Comparison of ENCODE assay signal across 8 cellular contexts in genomic region chr15:74127255-74127953, GRCh38. TPM values are rescaled to one million over a fixed set of nuclear protein-coding genes. Genes with fewer than 3 reads are reported as not detected.
DNase-seq lines count a peak whose midpoint lies in the region; ATAC-seq and TF ChIP-seq lines count a peak whose summit lies in the region.

No MANE protein-coding gene starts in this region.

- POLR2A ChIA-PET in Caco-2 (lab: Charles Lee) = no interaction called here
- POLR2A ChIA-PET in activated CD4-positive, alpha-beta memory T cell treated with anti-CD3 and anti-CD28 coated beads, Interleukin-2, amount 10 ng/mL, durations not matched to agents 7 days and 5 days (lab: Charles Lee) = interaction anchor here (1.5 kb wide), 1 partner anchor 193 kb away, joined by 3 read pairs; no protein-coding TSS in a partner anchor

- H3K4me1 ChIP-seq in Caco-2 (no peaks in the 10 kb centered on the region), lower lobe of right lung (peaks cover 31% of the 10 kb centered on the region)

- H3K27ac ChIP-seq in dorsolateral prefrontal cortex (peak overlapping the region in 6 of 59 donors; percentile 8 to 72 (median 62)), lower lobe of right lung (no peak overlapping the region)

- CTCF ChIA-PET in Caco-2 (lab: Charles Lee) = interaction anchor here (1.0 to 2.4 kb wide), 2 partner anchors 17 to 180 kb away, joined by 3 to 22 read pairs; no protein-coding TSS in a partner anchor
- CTCF ChIA-PET in activated CD4-positive, alpha-beta memory T cell treated with anti-CD3 and anti-CD28 coated beads, Interleukin-2, amount 10 ng/mL, durations not matched to agents 7 days and 5 days (lab: Charles Lee) = interaction anchor here (0.7 to 1.7 kb wide), 4 partner anchors 74 to 199 kb away, joined by 3 to 9 read pairs (median 6); no protein-coding TSS in a partner anchor

- H3K27me3 ChIP-seq in Caco-2 (replicated peaks; ENCODE audit: control insufficient read depth, insufficient read depth, low read length) (peaks cover 4% of the 10 kb centered on the region), dorsolateral prefrontal cortex (peaks cover 0 to 62% (median 43%) of the 10 kb centered on the region in 45 donors), lower lobe of right lung (ENCODE audit: low read depth) (peaks cover 79% of the 10 kb centered on the region)

- BruUV-seq in Caco-2 (replicated peaks; lab: Mats Ljungman, UMichigan) = no TSS peak

- H3K4me3 Mint-ChIP-seq in Caco-2 (ENCODE audit: unreplicated experiment) = peak overlapping the region; percentile 45
- no peak overlapping the region for H3K4me3 Mint-ChIP-seq in activated CD4-positive, alpha-beta memory T cell treated with anti-CD3 and anti-CD28 coated beads, Interleukin-2, amount 10 ng/mL, durations not matched to agents 7 days and 5 days

- H3K4me1 Mint-ChIP-seq in Caco-2 (ENCODE audit: low read depth, unreplicated experiment) = no peaks in the 10 kb centered on the region
- H3K4me1 Mint-ChIP-seq in activated CD4-positive, alpha-beta memory T cell treated with anti-CD3 and anti-CD28 coated beads, Interleukin-2, amount 10 ng/mL, durations not matched to agents 7 days and 5 days = peaks cover 12% of the 10 kb centered on the region

- H3K4me3 ChIP-seq in Caco-2 (ENCODE audit: low read depth, low read length) (no peak overlapping the region), dorsolateral prefrontal cortex (peak overlapping the region in 58 of 59 donors; percentile 11 to 62 (median 42)), lower lobe of right lung (peak overlapping the region; percentile 46)

- no peaks in the 10 kb centered on the region for H3K9me3 Mint-ChIP-seq in Caco-2 (ENCODE audit: unreplicated experiment)
- no peaks in the 10 kb centered on the region for H3K9me3 Mint-ChIP-seq in activated CD4-positive, alpha-beta memory T cell treated with anti-CD3 and anti-CD28 coated beads, Interleukin-2, amount 10 ng/mL, durations not matched to agents 7 days and 5 days

- DNase-seq in Caco-2 = peak; percentile 79 to 92
- peak; percentile 92 for DNase-seq in NCI-H69 (lab: John Stamatoyannopoulos, UW)
- peak; percentile 87 for DNase-seq in activated CD4-positive, alpha-beta memory T cell treated with anti-CD3 and anti-CD28 coated beads, Interleukin-2, amount 10 ng/mL, durations not matched to agents 7 days and 5 days
- DNase-seq in dorsolateral prefrontal cortex = peak; percentile 79 to 94 (median 88)
- DNase-seq in lower lobe of right lung = peak; percentile 90
- peak; percentile 83 to 94 for DNase-seq in stimulated activated CD4-positive, alpha-beta T cell treated with anti-CD3 and anti-CD28 coated beads, Interleukin-4, amount 100 ng/mL, for 48 hours (ENCODE audit: low read depth in 2 of 2)

- intact Hi-C loops in Caco-2 (cut with micrococcal nuclease; ENCODE audit: unreplicated experiment) = loop anchor here (1.0 kb wide), 3 partner anchors 176 to 195 kb away; no protein-coding TSS in a partner anchor
- intact Hi-C loops in dorsolateral prefrontal cortex (cut with DNase I) = loop anchor here (1.0 to 10.0 kb wide), 5 partner anchors 153 to 195 kb away; no protein-coding TSS in a partner anchor
- intact Hi-C loops in lower lobe of right lung (cut with DNase I) = loop anchor here (5.0 kb wide), 1 partner anchor 180 kb away; no protein-coding TSS in a partner anchor

- no peaks in the 10 kb centered on the region for H3K9me3 ChIP-seq in Caco-2
- H3K9me3 ChIP-seq in lower lobe of right lung = no peaks in the 10 kb centered on the region

- no peaks in the 10 kb centered on the region for H3K36me3 Mint-ChIP-seq in Caco-2 (ENCODE audit: insufficient read depth, unreplicated experiment)
- no peaks in the 10 kb centered on the region for H3K36me3 Mint-ChIP-seq in activated CD4-positive, alpha-beta memory T cell treated with anti-CD3 and anti-CD28 coated beads, Interleukin-2, amount 10 ng/mL, durations not matched to agents 7 days and 5 days (ENCODE audit: low read depth)

- peaks cover 54% of the 10 kb centered on the region for H3K27me3 Mint-ChIP-seq in Caco-2 (ENCODE audit: insufficient read depth, unreplicated experiment)
- H3K27me3 Mint-ChIP-seq in activated CD4-positive, alpha-beta memory T cell treated with anti-CD3 and anti-CD28 coated beads, Interleukin-2, amount 10 ng/mL, durations not matched to agents 7 days and 5 days = peaks cover 64% of the 10 kb centered on the region

- H3K36me3 ChIP-seq in Caco-2 (ENCODE audit: control insufficient read depth, insufficient read depth, low read length) (no peaks in the 10 kb centered on the region), lower lobe of right lung (no peaks in the 10 kb centered on the region)

- ATAC-seq in HG03095 (IDR thresholded peaks at IDR 0.05; ENCODE audit: unreplicated experiment) (peak; percentile 70), lower lobe of right lung (peak; percentile 93 to 95), HG03045 (IDR thresholded peaks at IDR 0.05; ENCODE audit: unreplicated experiment) (no peak)

- TF ChIP-seq CTCF in Caco-2 (IDR thresholded peaks at IDR 0.05; ENCODE audit: insufficient read depth in 1 of 2, low read depth in 1 of 2, low read length in 1 of 2, severe bottlenecking in 1 of 2, unreplicated experiment in 1 of 2) (peak; percentile 92 to 99), dorsolateral prefrontal cortex (IDR thresholded peaks at IDR 0.05 in 54 of 56, conservative IDR thresholded peaks at IDR 0.05 in 2 of 56; ENCODE audit: low read depth in 1 of 56, partially characterized antibody in 56 of 56) (peak; percentile 86 to 100 (median 99)), lower lobe of right lung (IDR thresholded peaks at IDR 0.05) (peak; percentile 98)

- no peak overlapping the region for H3K27ac Mint-ChIP-seq in Caco-2 (ENCODE audit: unreplicated experiment)
- H3K27ac Mint-ChIP-seq in activated CD4-positive, alpha-beta memory T cell treated with anti-CD3 and anti-CD28 coated beads, Interleukin-2, amount 10 ng/mL, durations not matched to agents 7 days and 5 days = no peak overlapping the region

RNA-seq across cellular contexts. Expression of gene ISLR2, which starts 3.0 kb away (rescaled TPM):
- not detected in 2 replicates for total RNA-seq in Caco-2 (2022)
- total RNA-seq in activated CD4-positive, alpha-beta memory T cell treated with anti-CD3 and anti-CD28 coated beads, Interleukin-2, amount 10 ng/mL, durations not matched to agents 7 days and 5 days = under 1 TPM in 1 of 2 experiments, not detected in 1; 0.08 TPM
- total RNA-seq in dorsolateral prefrontal cortex = 10 to 100 TPM; 11.3 to 60.5 (median 32.2) TPM
- total RNA-seq in lower lobe of right lung = 1.2 TPM

RNA-seq across cellular contexts. Expression of gene GOLGA6A, which starts 45.1 kb away (rescaled TPM):
- total RNA-seq in Caco-2 (2022) (not detected in 2 replicates), dorsolateral prefrontal cortex (1 to 10 TPM in 48 of 120 experiments, under 1 TPM in 51, not detected in 21; 0.18 to 3.7 (median 0.98) TPM), lower lobe of right lung (not detected)
- total RNA-seq in activated CD4-positive, alpha-beta memory T cell treated with anti-CD3 and anti-CD28 coated beads, Interleukin-2, amount 10 ng/mL, durations not matched to agents 7 days and 5 days = not detected

RNA-seq across cellular contexts. Expression of gene ISLR, which starts 46.1 kb away (rescaled TPM):
- total RNA-seq in Caco-2 (2022) (not detected in 2 replicates), dorsolateral prefrontal cortex (10 to 100 TPM in 113 of 120 experiments, 1 to 10 TPM in 7; 7.1 to 44.8 (median 21.5) TPM), lower lobe of right lung (24.0 TPM)
- not detected for total RNA-seq in activated CD4-positive, alpha-beta memory T cell treated with anti-CD3 and anti-CD28 coated beads, Interleukin-2, amount 10 ng/mL, durations not matched to agents 7 days and 5 days
